Comparison of ENCODE assay signal across 8 cellular contexts in genomic region chr1:7218210-7218832, GRCh38.
A peak's percentile ranks its signal among the peaks of the same experiment; 100 is the strongest.
DNase-seq lines count a peak whose midpoint lies in the region; ATAC-seq and TF ChIP-seq lines count a peak whose summit lies in the region.

No MANE protein-coding gene starts in this region.

- H3K9me3 ChIP-seq in right atrium auricular region = no peaks in the 10 kb centered on the region

- H3K4me3 ChIP-seq in GM12864 (ENCODE audit: low read depth, low read length) (no peak overlapping the region), right atrium auricular region (no peak overlapping the region)

- H3K36me3 ChIP-seq in right atrium auricular region = no peaks in the 10 kb centered on the region

- H3K27ac ChIP-seq in right atrium auricular region = no peak overlapping the region

- TF ChIP-seq POLR2A in GM18505 (IDR thresholded peaks at IDR 0.05; ENCODE audit: borderline replicate concordance, extremely low read depth, insufficient read depth, insufficient read length) = no peak

- no peaks in the 10 kb centered on the region for H3K4me1 ChIP-seq in right atrium auricular region

- DNase-seq in AG09319 (ENCODE audit: extremely low read depth, low read depth) (no peak), GM12864 (ENCODE audit: low read depth) (no peak), NCI-H2107 (lab: John Stamatoyannopoulos, UW) (peak; percentile 2), right atrium auricular region (ENCODE audit: low spot score) (no peak)
- DNase-seq in activated CD4-positive, alpha-beta T cell treated with anti-CD3 and anti-CD28 coated beads, Interleukin-2, amount 50 U/mL, for 1 hour = peak; percentile 10
- DNase-seq in stimulated activated CD4-positive, alpha-beta T cell treated with anti-CD3 and anti-CD28 coated beads, TNF-alpha, amount 100 ng/mL, for 48 hours (ENCODE audit: low read depth in 3 of 3) = peak in 2 of 3 donors; percentile 10 to 11

- H3K27me3 ChIP-seq in right atrium auricular region = no peaks in the 10 kb centered on the region

- no peak for ATAC-seq in HG02798 (IDR thresholded peaks at IDR 0.05; ENCODE audit: poor library complexity, unreplicated experiment)
- no peak for ATAC-seq in GM18505 (IDR thresholded peaks at IDR 0.05; ENCODE audit: unreplicated experiment)

- TF ChIP-seq CTCF in AG09319 (IDR thresholded peaks at IDR 0.05; ENCODE audit: low read depth, low read length) (peak; percentile 68), GM12864 (IDR thresholded peaks at IDR 0.05; ENCODE audit: low read depth, low read length, missing control alignments) (peak; percentile 75), right atrium auricular region (IDR thresholded peaks at IDR 0.05) (peak; percentile 39 to 69)

Comparison
In these comparisons a context has a peak if more than half of its experiments do, and no peak if none do; other contexts are left out.
1. DNase-seq: peak in NCI-H2107 (single experiment), activated CD4-positive, alpha-beta T cell treated with anti-CD3 and anti-CD28 coated beads, Interleukin-2, amount 50 U/mL, for 1 hour (single experiment) and stimulated activated CD4-positive, alpha-beta T cell treated with anti-CD3 and anti-CD28 coated beads, TNF-alpha, amount 100 ng/mL, for 48 hours (2 of 3); none in AG09319 (single experiment), GM12864 (single experiment) and right atrium auricular region (single experiment).
2. Peak in every context shown above with its lines, with median percentiles within 50 percentile points of each other: CTCF ChIP-seq.